Comparison of ENCODE assay signal across 17 cellular contexts in the genomic region with DNA sequence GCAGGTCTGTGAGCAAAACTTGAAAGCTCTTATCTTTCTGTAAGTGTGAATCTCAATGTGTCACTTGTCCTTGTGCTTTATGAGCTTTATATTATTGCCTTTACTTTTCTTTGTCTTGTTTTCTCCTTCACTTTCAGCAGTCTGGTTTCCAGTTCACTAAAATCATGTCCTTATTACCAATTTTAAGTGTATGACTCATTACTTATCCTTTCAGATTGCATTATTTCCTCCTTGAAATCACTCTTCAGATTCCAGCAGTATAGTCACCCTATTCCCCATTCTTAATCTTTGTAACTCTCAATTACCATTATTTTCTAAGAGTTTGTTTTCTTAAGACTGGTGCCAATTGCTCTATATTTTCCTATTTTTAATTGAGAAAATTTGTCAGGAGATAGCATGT.
A peak's percentile ranks its signal among the peaks of the same experiment; 100 is the strongest.
DNase-seq lines count a peak whose midpoint lies in the region; ATAC-seq and TF ChIP-seq lines count a peak whose summit lies in the region.
"Had no signal": no experiment of that assay in that cellular context is flagged by ENCODE, and none has a peak within 500 bp of the region (broad histone marks: within the 10 kb centered on the region; RNA-seq: fewer than 3 reads in every experiment).

No MANE protein-coding gene starts in this region.

- TF ChIP-seq CTCF in fibroblast of mammary gland (conservative IDR thresholded peaks at IDR 0.05; ENCODE audit: control insufficient read depth, insufficient read depth, low read depth, low read length): no peak
- no peak for TF ChIP-seq CTCF in esophagus squamous epithelium (IDR thresholded peaks at IDR 0.05)

- H3K36me3 ChIP-seq in adipocyte (ENCODE audit: control insufficient read depth, insufficient read depth, low read length, severe bottlenecking) (no peaks in the 10 kb centered on the region), esophagus squamous epithelium (no peaks in the 10 kb centered on the region)
- H3K36me3 ChIP-seq in CD8-positive, alpha-beta memory T cell (ENCODE audit: insufficient read depth, low read length): no peaks in the 10 kb centered on the region

- POLR2A ChIA-PET in CD8-positive, alpha-beta memory T cell (lab: Charles Lee): no interaction called here

- no peak overlapping the region for H3K9ac ChIP-seq in adipocyte (ENCODE audit: low read length)
- H3K9ac ChIP-seq: GM23248 had no signal

- no peak for TF ChIP-seq POLR2A in esophagus squamous epithelium (IDR thresholded peaks at IDR 0.05)

- intact Hi-C loops in esophagus squamous epithelium (cut with DNase I): no loop called here

- H3K4me1 Mint-ChIP-seq in CD8-positive, alpha-beta memory T cell: no peaks in the 10 kb centered on the region

- CTCF ChIA-PET in CD8-positive, alpha-beta memory T cell (lab: Charles Lee): no interaction called here

- H3K27me3 ChIP-seq in adipocyte (replicated peaks; ENCODE audit: control insufficient read depth, insufficient read depth, low read length) (no peaks in the 10 kb centered on the region), esophagus squamous epithelium (no peaks in the 10 kb centered on the region)
- H3K27me3 ChIP-seq in CD8-positive, alpha-beta memory T cell (ENCODE audit: insufficient read depth, low read length, poor library complexity, severe bottlenecking): no peaks in the 10 kb centered on the region

- ATAC-seq in HG03045 (IDR thresholded peaks at IDR 0.05; ENCODE audit: unreplicated experiment): no peak
- ATAC-seq: CD8-positive, alpha-beta T cell; HCT116; K562 had no signal

- H3K4me3 ChIP-seq in adipocyte (ENCODE audit: low read length): no peak overlapping the region
- no peak overlapping the region for H3K4me3 ChIP-seq in fibroblast of mammary gland (ENCODE audit: control insufficient read depth, low read depth, low read length)
- H3K4me3 ChIP-seq in esophagus squamous epithelium: no peak overlapping the region
- H3K4me3 ChIP-seq in CD8-positive, alpha-beta memory T cell (ENCODE audit: low read length): no peak overlapping the region
- H3K4me3 ChIP-seq: GM23248, K562 had no signal

- H3K27me3 Mint-ChIP-seq in CD8-positive, alpha-beta memory T cell: no peaks in the 10 kb centered on the region

- no peaks in the 10 kb centered on the region for H3K9me3 ChIP-seq in adipocyte (ENCODE audit: control insufficient read depth, low read length)
- no peaks in the 10 kb centered on the region for H3K9me3 ChIP-seq in esophagus squamous epithelium
- H3K9me3 ChIP-seq in CD8-positive, alpha-beta memory T cell (ENCODE audit: low read length): no peaks in the 10 kb centered on the region

- H3K27ac Mint-ChIP-seq in CD8-positive, alpha-beta memory T cell: no peak overlapping the region
- H3K27ac Mint-ChIP-seq: CD8-positive, alpha-beta T cell had no signal

- H3K4me1 ChIP-seq in adipocyte (ENCODE audit: control insufficient read depth, insufficient read depth, low read length) (no peaks in the 10 kb centered on the region), esophagus squamous epithelium (no peaks in the 10 kb centered on the region)
- no peaks in the 10 kb centered on the region for H3K4me1 ChIP-seq in CD8-positive, alpha-beta memory T cell (ENCODE audit: insufficient read depth, low read length)

- no peak overlapping the region for H3K4me3 Mint-ChIP-seq in CD8-positive, alpha-beta memory T cell
- H3K4me3 Mint-ChIP-seq: CD8-positive, alpha-beta T cell had no signal

- no peaks in the 10 kb centered on the region for H3K36me3 Mint-ChIP-seq in CD8-positive, alpha-beta memory T cell
- H3K36me3 Mint-ChIP-seq: CD8-positive, alpha-beta T cell had no signal

- peaks cover 0 to 20% (median 4%) of the 10 kb centered on the region in 5 donors for H3K9me3 Mint-ChIP-seq in CD8-positive, alpha-beta memory T cell

- DNase-seq in HT1080 (ENCODE audit: low read depth): peak; percentile 11
- peak; percentile 56 for DNase-seq in adipocyte (ENCODE audit: low read depth)
- peak; percentile 38 for DNase-seq in fibroblast of mammary gland (ENCODE audit: low read depth)
- DNase-seq in esophagus squamous epithelium (lab: John Stamatoyannopoulos, UW): no peak
- DNase-seq in substantia nigra (lab: John Stamatoyannopoulos, UW): no peak
- DNase-seq in CD8-positive, alpha-beta memory T cell: no peak
- DNase-seq: CD8-positive, alpha-beta T cell; GM23248; NCI-H1092; NCI-H146; NCI-H2081 treated with DMSO at 0.1 percent for 48 hours; NCI-H526 treated with DMSO at 0.1 percent for 48 hours; OCI-M1; SIG-M5 had no signal

- H3K27ac ChIP-seq in esophagus squamous epithelium: no peak overlapping the region
- no peak overlapping the region for H3K27ac ChIP-seq in substantia nigra (ENCODE audit: low read depth, low read length, poor library complexity, severe bottlenecking)
- H3K27ac ChIP-seq in CD8-positive, alpha-beta memory T cell (ENCODE audit: low read depth, low read length): no peak overlapping the region
- H3K27ac ChIP-seq: GM23248 had no signal

Comparison
In these comparisons a context has a peak if more than half of its experiments do, and no peak if none do; other contexts are left out.
1. DNase-seq: peak in HT1080 (single experiment), adipocyte (single experiment) and fibroblast of mammary gland (single experiment); none in esophagus squamous epithelium (single experiment), substantia nigra (0 of 49) and CD8-positive, alpha-beta memory T cell (0 of 5).